In genomic region chr2:119174993-119175347, GRCh38 we compare ENCODE assay signal across 16 cellular contexts. TPM values are rescaled to one million over a fixed set of nuclear protein-coding genes. Genes with fewer than 3 reads are reported as not detected.
DNase-seq lines count a peak whose midpoint lies in the region; ATAC-seq, FAIRE-seq and TF ChIP-seq lines count a peak whose summit lies in the region.
"Had no signal": no experiment of that assay in that cellular context is flagged by ENCODE, and none has a peak within 500 bp of the region (broad histone marks: within the 10 kb centered on the region; RNA-seq: fewer than 3 reads in every experiment).

No MANE protein-coding gene starts in this region.

- no peaks in the 10 kb centered on the region for H3F3A ChIP-seq in PC-3 (ENCODE audit: low read length, unreplicated experiment)

- H2AFZ ChIP-seq in PC-3 (ENCODE audit: low read length): no peak overlapping the region
- peak overlapping the region; percentile 58; the same call in 1 of the 2 replicates for H2AFZ ChIP-seq in K562 (ENCODE audit: low read depth, low read length)

- in situ Hi-C loops in K562 (cut with MboI): no loop called here

- no peak overlapping the region for H3K27ac ChIP-seq in PC-3 (ENCODE audit: low read length)
- no peak overlapping the region for H3K27ac ChIP-seq in K562 (ENCODE audit: extremely low read depth, low read depth, low read length)
- H3K27ac ChIP-seq: 22Rv1; BLaER1 treated with 17β-estradiol and CSF1 and Interleukin-3, amounts not matched to agents 10 nM and 100 nM had no signal

- intact Hi-C loops in PC-3 (cut with micrococcal nuclease) (no loop called here), K562 (cut with micrococcal nuclease) (loop anchor here (1.0 kb wide), 3 partner anchors 147 to 293 kb away; no protein-coding TSS in a partner anchor)

- DNase-seq in A172 (ENCODE audit: low spot score) (peak; percentile 60), PC-3 (peak; percentile 33), K562 (ENCODE audit: extremely low read depth in 1 of 4, low spot score in 3 of 4) (peak in 1 of 4 experiments; percentile 23), NCI-H187 treated with DMSO at 0.1 percent for 48 hours (lab: John Stamatoyannopoulos, UW) (no peak), SIG-M5 treated with dmso at 0.1 percent for 504 hours (lab: John Stamatoyannopoulos, UW; ENCODE audit: unreplicated experiment) (no peak), HuH-7 (ENCODE audit: low spot score) (no peak), NCI-H82 treated with DMSO at 0.1 percent for 48 hours (lab: John Stamatoyannopoulos, UW; ENCODE audit: unreplicated experiment) (no peak)
- DNase-seq: DMS 273 treated with DMSO at 0.1 percent for 48 hours, GOT3 had no signal

- no peaks in the 10 kb centered on the region for H4K20me1 ChIP-seq in PC-3 (ENCODE audit: low read length)
- H4K20me1 ChIP-seq in K562 (replicated peaks; ENCODE audit: control insufficient read depth, insufficient read depth, low read length): 0 out of 2 replicates have a peak, but pooled peaks cover 6% of the 10 kb centered on the region
- H4K20me1 ChIP-seq: BLaER1 treated with 17β-estradiol and CSF1 and Interleukin-3, amounts not matched to agents 10 nM and 100 nM had no signal

- H3K4me1 ChIP-seq in PC-3 (ENCODE audit: insufficient read depth, low read length) (0 out of 2 replicates have a peak, but pooled peaks cover 5% of the 10 kb centered on the region), K562 (replicated peaks in 1 of 2; ENCODE audit: control insufficient read depth in 2 of 2, insufficient read depth in 2 of 2, low read length in 2 of 2) (peaks cover 3 to 17% of the 10 kb centered on the region in 2 experiments; a peak in 3 of 5 replicates)
- H3K4me1 ChIP-seq: BLaER1 treated with 17β-estradiol and CSF1 and Interleukin-3, amounts not matched to agents 10 nM and 100 nM; HAP-1 had no signal

- ATAC-seq in PC-3 (peak; percentile 52), K562 (peak; percentile 19)

- H3K9me2 ChIP-seq in PC-3 (replicated peaks; ENCODE audit: low read length): no peaks in the 10 kb centered on the region

- 26% methylated on average over 6 of the region's 6 CpGs for WGBS in K562 (ENCODE audit: insufficient coverage, low coverage, missing lambda C conversion rate)

- H3K4me2 ChIP-seq in PC-3 (ENCODE audit: low read length) (no peak overlapping the region), K562 (ENCODE audit: insufficient read depth, low read length) (peak overlapping the region; percentile 47; the same call in 1 of the 2 replicates)
- H3K4me2 ChIP-seq: BLaER1 treated with 17β-estradiol and CSF1 and Interleukin-3, amounts not matched to agents 10 nM and 100 nM had no signal

- no peak for TF ChIP-seq CTCF in PC-3 (conservative IDR thresholded peaks at IDR 0.05; ENCODE audit: low read depth, low read length)
- no peak for TF ChIP-seq CTCF in K562 (IDR thresholded peaks at IDR 0.05 in 2 of 3, conservative IDR thresholded peaks at IDR 0.05 in 1 of 3; ENCODE audit: insufficient read depth in 2 of 3, low read depth in 1 of 3, low read length in 3 of 3)

- no peaks in the 10 kb centered on the region for H3K9me1 ChIP-seq in K562 (ENCODE audit: control insufficient read depth, insufficient read depth, low read length)

- TF ChIP-seq EP300 in Ishikawa (IDR thresholded peaks at IDR 0.05; ENCODE audit: borderline replicate concordance): no peak
- no peak for TF ChIP-seq EP300 in K562 (IDR thresholded peaks at IDR 0.05; ENCODE audit: low read length)

- CTCF ChIA-PET in PC-3 (lab: Charles Lee): interaction anchor here (0.5 kb wide), 1 partner anchor 292 kb away, joined by 3 read pairs; no protein-coding TSS in a partner anchor
- CTCF ChIA-PET in K562 (lab: Yijun Ruan, JAX; ENCODE audit: low intra/inter-chr PET ratio): no interaction called here

- H3K9me3 ChIP-seq in PC-3 (ENCODE audit: low read length): no peaks in the 10 kb centered on the region
- H3K9me3 ChIP-seq in K562 (replicated peaks; ENCODE audit: control insufficient read depth, insufficient read depth, low read depth, low read length): no peaks in the 10 kb centered on the region
- H3K9me3 ChIP-seq: BLaER1 treated with 17β-estradiol and CSF1 and Interleukin-3, amounts not matched to agents 10 nM and 100 nM; HAP-1 had no signal

- H3K27me3 ChIP-seq in PC-3 (ENCODE audit: low read length) (no peaks in the 10 kb centered on the region; the same call in 1 of the 2 replicates), K562 (ENCODE audit: control insufficient read depth in 2 of 2, insufficient read depth in 2 of 2, low read length in 2 of 2) (peaks cover 0 to 21% of the 10 kb centered on the region in 2 experiments; a peak in 2 of 5 replicates)
- H3K27me3 ChIP-seq: BLaER1 treated with 17β-estradiol and CSF1 and Interleukin-3, amounts not matched to agents 10 nM and 100 nM had no signal

- no peak for FAIRE-seq in K562 (lab: Jason Lieb, UNC)
- FAIRE-seq: G401.6 had no signal

- POLR2A ChIA-PET in PC-3 (lab: Charles Lee; ENCODE audit: unreplicated experiment): no interaction called here
- POLR2A ChIA-PET in K562 (lab: Yijun Ruan, JAX): interaction anchor here (0.8 kb wide), 1 partner anchor 19 kb away, joined by 3 read pairs; no protein-coding TSS in a partner anchor

- TF ChIP-seq RAD21 in Ishikawa (IDR thresholded peaks at IDR 0.05; ENCODE audit: low read depth) (no peak), K562 (CRISPR knock-in tag; conservative IDR thresholded peaks at IDR 0.05 in 1 of 2, IDR thresholded peaks at IDR 0.05 in 1 of 2) (no peak)

- no peak for TF ChIP-seq POLR2A in K562 (conservative IDR thresholded peaks at IDR 0.05)

- BruUV-seq in PC-3 (replicated peaks; lab: Mats Ljungman, UMichigan) (no TSS peak), K562 (replicated peaks; lab: Mats Ljungman, UMichigan) (no TSS peak)

- H3K9ac ChIP-seq in PC-3 (ENCODE audit: low read length) (no peak overlapping the region), K562 (ENCODE audit: insufficient read depth in 1 of 2, low read depth in 2 of 2, low read length in 2 of 2) (no peak overlapping the region)
- H3K9ac ChIP-seq: BLaER1 treated with 17β-estradiol and CSF1 and Interleukin-3, amounts not matched to agents 10 nM and 100 nM had no signal

- no peak overlapping the region for H3K4me3 ChIP-seq in PC-3 (ENCODE audit: low read length)
- no peak overlapping the region for H3K4me3 ChIP-seq in K562
- H3K4me3 ChIP-seq: BLaER1 treated with 17β-estradiol and CSF1 and Interleukin-3, amounts not matched to agents 10 nM and 100 nM; HAP-1 had no signal

- H3K36me3 ChIP-seq in PC-3 (ENCODE audit: low read depth, low read length): no peaks in the 10 kb centered on the region
- H3K36me3 ChIP-seq in K562 (ENCODE audit: control insufficient read depth, insufficient read depth, low read length): no peaks in the 10 kb centered on the region
- H3K36me3 ChIP-seq: BLaER1 treated with 17β-estradiol and CSF1 and Interleukin-3, amounts not matched to agents 10 nM and 100 nM; HAP-1 had no signal

- H3K79me2 ChIP-seq in PC-3 (ENCODE audit: low read length): no peaks in the 10 kb centered on the region
- H3K79me2 ChIP-seq in K562 (ENCODE audit: control insufficient read depth, insufficient read depth, low read length): no peaks in the 10 kb centered on the region

TF ChIP-seq in K562, 482 proteins besides CTCF, POLR2A, EP300 and RAD21 (continues in another document):
- TF ChIP-seq ZNF668 (CRISPR knock-in tag; IDR thresholded peaks at IDR 0.05) (no peak), MXD1 (CRISPR knock-in tag; IDR thresholded peaks at IDR 0.05; ENCODE audit: borderline replicate concordance, poor library complexity, severe bottlenecking) (no peak)

RNA-seq across cellular contexts. Expression of gene C1QL2, which starts 16.4 kb away (rescaled TPM):
- total RNA-seq in A172 (2014; rRNA removed; shearing (Covaris generic)): not detected in 2 replicates
- total RNA-seq in PC-3 (2014; rRNA removed) (not detected in 2 replicates), K562 (2014; rRNA removed) (not detected in 2 replicates), K562 (2014; rRNA removed; fragmentation: Illumina TruSeq; extraction: Trizol) (not detected in 2 replicates), K562 (2015; rRNA removed; fragmentation: Illumina TruSeq; extraction: Trizol) (not detected in 2 replicates), K562 (2021) (not detected in 2 replicates)
- total RNA-seq in K562 (2011; cell fraction: chromatin; rRNA removed; ENCODE audit: low replicate concordance): not detected in 2 replicates
- not detected in 2 replicates for total RNA-seq in K562 (2011; cell fraction: nucleolus; rRNA removed)
- not detected in 2 replicates for total RNA-seq in K562 (2011; cell fraction: nucleoplasm; rRNA removed)
- polyA plus RNA-seq in K562 (2011; rRNA removed) (not detected in 2 replicates), K562 (2014; fragmentation: Illumina TruSeq; extraction: Trizol) (not detected in 2 replicates), K562 (2014; fragmentation: Nextera tagmentation; extraction: Ambion mirVana) (not detected), K562 (2014; rRNA removed) (not detected in 2 replicates)
- polyA plus RNA-seq in K562 (2011; cell fraction: cytosol; rRNA removed): not detected in 2 replicates
- polyA plus RNA-seq in K562 (2011; cell fraction: nucleus; rRNA removed): not detected in 2 replicates
- not detected in 2 replicates for polyA plus RNA-seq in K562 (2012)
- polyA minus RNA-seq in K562 (2011; rRNA and poly(A)+ RNA removed): not detected in 2 replicates
- not detected in 2 replicates for polyA minus RNA-seq in K562 (2011; cell fraction: cytosol; rRNA and poly(A)+ RNA removed)
- not detected in 2 replicates for polyA minus RNA-seq in K562 (2011; cell fraction: nucleus; rRNA and poly(A)+ RNA removed)
- total RNA-seq: Calu3; CD4-positive, CD25-positive, alpha-beta regulatory T cell had no signal
- polyA plus RNA-seq: CD4-positive, CD25-positive, alpha-beta regulatory T cell had no signal

RNA-seq across cellular contexts. Expression of gene STEAP3, which starts 48.7 kb away (rescaled TPM):
- 71.3 and 117 TPM in 2 replicates for total RNA-seq in A172 (2014; rRNA removed; shearing (Covaris generic))
- 24.6 and 27.3 TPM in 2 replicates for total RNA-seq in PC-3 (2014; rRNA removed)
- total RNA-seq in K562 (2011; cell fraction: chromatin; rRNA removed; ENCODE audit: low replicate concordance): 18.0 and 37.0 TPM in 2 replicates
- total RNA-seq in K562 (2011; cell fraction: nucleolus; rRNA removed): 43.3 and 45.4 TPM in 2 replicates
- 33.7 and 37.0 TPM in 2 replicates for total RNA-seq in K562 (2011; cell fraction: nucleoplasm; rRNA removed)
- total RNA-seq in K562 (2014; rRNA removed): 15.6 and 23.7 TPM in 2 replicates
- 8.2 and 9.0 TPM in 2 replicates for total RNA-seq in K562 (2014; rRNA removed; fragmentation: Illumina TruSeq; extraction: Trizol)
- total RNA-seq in K562 (2015; rRNA removed; fragmentation: Illumina TruSeq; extraction: Trizol): 8.5 and 8.6 TPM in 2 replicates
- 29.8 and 31.6 TPM in 2 replicates for total RNA-seq in K562 (2021)
- 7.7 and 11.7 TPM in 2 replicates for polyA plus RNA-seq in K562 (2011; rRNA removed)
- 7.0 and 19.8 TPM in 2 replicates for polyA plus RNA-seq in K562 (2011; cell fraction: cytosol; rRNA removed)
- 14.1 and 32.9 TPM in 2 replicates for polyA plus RNA-seq in K562 (2011; cell fraction: nucleus; rRNA removed)
- polyA plus RNA-seq in K562 (2012): 14.0 and 22.8 TPM in 2 replicates
- polyA plus RNA-seq in K562 (2014; fragmentation: Illumina TruSeq; extraction: Trizol): 18.2 and 22.3 TPM in 2 replicates
- polyA plus RNA-seq in K562 (2014; fragmentation: Nextera tagmentation; extraction: Ambion mirVana): 1 to 10 TPM; 1.8 to 3.0 TPM
- polyA plus RNA-seq in K562 (2014; rRNA removed): 12.7 and 12.8 TPM in 2 replicates
- polyA minus RNA-seq in K562 (2011; rRNA and poly(A)+ RNA removed): 8.4 and 10.0 TPM in 2 replicates
- 13.9 and 18.9 TPM in 2 replicates for polyA minus RNA-seq in K562 (2011; cell fraction: cytosol; rRNA and poly(A)+ RNA removed)
- 8.2 and 11.4 TPM in 2 replicates for polyA minus RNA-seq in K562 (2011; cell fraction: nucleus; rRNA and poly(A)+ RNA removed)
- total RNA-seq: CD4-positive, CD25-positive, alpha-beta regulatory T cell had no signal
- polyA plus RNA-seq: CD4-positive, CD25-positive, alpha-beta regulatory T cell had no signal

Comparison
In these comparisons a context has a peak if more than half of its experiments do, and no peak if none do; other contexts are left out.
1. DNase-seq: peak in A172 (single experiment) and PC-3 (single experiment); none in NCI-H187 treated with DMSO at 0.1 percent for 48 hours (single experiment), SIG-M5 treated with dmso at 0.1 percent for 504 hours (single experiment), HuH-7 (single experiment) and NCI-H82 treated with DMSO at 0.1 percent for 48 hours (single experiment).